Comparison of ENCODE assay signal across 17 cellular contexts in genomic region chr2:238904716-238905115, GRCh38. TPM values are rescaled to one million over a fixed set of nuclear protein-coding genes. Genes with fewer than 3 reads are reported as not detected.
DNase-seq lines count a peak whose midpoint lies in the region; FAIRE-seq and TF ChIP-seq lines count a peak whose summit lies in the region.
"Had no signal": no experiment of that assay in that cellular context is flagged by ENCODE, and none has a peak within 500 bp of the region (broad histone marks: within the 10 kb centered on the region; RNA-seq: fewer than 3 reads in every experiment).

No MANE protein-coding gene starts in this region.

- no peak for TF ChIP-seq EP300 in H1 (IDR thresholded peaks at IDR 0.05; ENCODE audit: borderline replicate concordance in 1 of 2, low read depth in 2 of 2, low read length in 2 of 2)

- TF ChIP-seq POLR2A in H1 (IDR thresholded peaks at IDR 0.05; ENCODE audit: control extremely low read depth in 1 of 2, low read depth in 2 of 2, low read length in 2 of 2): no peak

- no peaks in the 10 kb centered on the region for H3K27me3 Mint-ChIP-seq in activated CD4-positive, alpha-beta T cell treated with anti-CD3 and anti-CD28 coated beads, Interleukin-2, amount 10 ng/mL, durations not matched to agents 24 days and 14 days
- H3K27me3 Mint-ChIP-seq: B cell had no signal

- TF ChIP-seq CTCF in HEK293 (tag by site-specific recombination; IDR thresholded peaks at IDR 0.05): no peak
- no peak for TF ChIP-seq CTCF in H1 (IDR thresholded peaks at IDR 0.05; ENCODE audit: control extremely low read depth in 1 of 3, insufficient read depth in 1 of 3, low read depth in 1 of 3, low read length in 3 of 3)

- H3K4ac ChIP-seq in H1 (replicated peaks; ENCODE audit: insufficient read length, low read depth, low read length): no peak overlapping the region

- no peak overlapping the region for H3K23ac ChIP-seq in H1 (ENCODE audit: insufficient read length)

- H3K9me3 ChIP-seq in BLaER1 treated with 17β-estradiol and CSF1 and Interleukin-3, amounts not matched to agents 10 nM and 100 nM (replicated peaks in 1 of 11): no peaks in the 10 kb centered on the region
- H3K9me3 ChIP-seq in HEK293 (ENCODE audit: control insufficient read depth, insufficient read depth, low read depth, low read length) (no peaks in the 10 kb centered on the region), H1 (ENCODE audit: insufficient read depth in 2 of 2, low read depth in 1 of 2, low read length in 1 of 2) (no peaks in the 10 kb centered on the region)

- FAIRE-seq in H1 (lab: Jason Lieb, UNC): no peak
- FAIRE-seq: A204.1, GM12891, GM18507 had no signal

- peaks cover 4% of the 10 kb centered on the region for H3K9me3 Mint-ChIP-seq in activated CD4-positive, alpha-beta T cell treated with anti-CD3 and anti-CD28 coated beads, Interleukin-2, amount 10 ng/mL, durations not matched to agents 24 days and 14 days
- H3K9me3 Mint-ChIP-seq: HFFc6 had no signal

- TF ChIP-seq RAD21 in H1 (IDR thresholded peaks at IDR 0.05 in 1 of 2, conservative IDR thresholded peaks at IDR 0.05 in 1 of 2; ENCODE audit: low read depth in 2 of 2, low read length in 2 of 2): no peak

- POLR2A ChIA-PET in HEK293 (lab: Yijun Ruan, JAX): no interaction called here
- POLR2A ChIA-PET in H1 (lab: Charles Lee; ENCODE audit: partially characterized antibody): no interaction called here

- peak overlapping the region in 9 of 11 experiments; percentile 18 to 80 (median 61); a peak in 15 of 22 replicates for H3K4me2 ChIP-seq in BLaER1 treated with 17β-estradiol and CSF1 and Interleukin-3, amounts not matched to agents 10 nM and 100 nM
- no peak overlapping the region for H3K4me2 ChIP-seq in H1 (ENCODE audit: insufficient read depth in 1 of 2, low read depth in 2 of 2, low read length in 2 of 2)

- H3K36me3 Mint-ChIP-seq in activated CD4-positive, alpha-beta T cell treated with anti-CD3 and anti-CD28 coated beads, Interleukin-2, amount 10 ng/mL, durations not matched to agents 24 days and 14 days (ENCODE audit: low read depth): no peaks in the 10 kb centered on the region
- H3K36me3 Mint-ChIP-seq: CD4-positive, alpha-beta memory T cell had no signal

- H3K18ac ChIP-seq in H1 (ENCODE audit: extremely low read depth, low read length): no peak overlapping the region

- peaks cover 40% of the 10 kb centered on the region; the same call in 1 of the 2 replicates for H3K23me2 ChIP-seq in H1 (ENCODE audit: low read depth, low read length)

- H3K79me1 ChIP-seq in H1 (ENCODE audit: low read depth, low read length): no peaks in the 10 kb centered on the region

- H3K27ac Mint-ChIP-seq in activated CD4-positive, alpha-beta T cell treated with anti-CD3 and anti-CD28 coated beads, Interleukin-2, amount 10 ng/mL, durations not matched to agents 24 days and 14 days: no peak overlapping the region
- H3K27ac Mint-ChIP-seq: B cell; CD4-positive, alpha-beta memory T cell; H9; HFFc6 had no signal

- no peak overlapping the region for H2AFZ ChIP-seq in H1 (ENCODE audit: low read length)

- CTCF ChIA-PET in HEK293 (lab: Yijun Ruan, JAX) (no interaction called here), H1 (lab: Charles Lee; ENCODE audit: partially characterized antibody) (no interaction called here)

- H3K36me3 ChIP-seq in BLaER1 treated with 17β-estradiol and CSF1 and Interleukin-3, amounts not matched to agents 10 nM and 100 nM: no peaks in the 10 kb centered on the region
- H3K36me3 ChIP-seq in HEK293 (ENCODE audit: control insufficient read depth in 2 of 2, insufficient read depth in 1 of 2, low read length in 2 of 2) (no peaks in the 10 kb centered on the region; a peak in 1 of 3 replicates), H1 (ENCODE audit: control insufficient read depth in 2 of 4, insufficient read depth in 4 of 4, low read length in 3 of 4) (no peaks in the 10 kb centered on the region; a peak in 1 of 8 replicates)

- H2BK15ac ChIP-seq in H1 (ENCODE audit: low read length): no peak overlapping the region

- H2AK5ac ChIP-seq in H1 (ENCODE audit: low read depth, low read length): no peak overlapping the region

- H4K91ac ChIP-seq in H1 (replicated peaks; ENCODE audit: insufficient read length, low read length): no peak overlapping the region

- H2BK12ac ChIP-seq in H1 (ENCODE audit: low read depth, low read length): no peak overlapping the region

- H2BK20ac ChIP-seq in H1 (ENCODE audit: low read length): no peak overlapping the region

- intact Hi-C loops in activated CD4-positive, alpha-beta T cell treated with anti-CD3 and anti-CD28 coated beads, Interleukin-2, amount 10 ng/mL, durations not matched to agents 24 days and 14 days (cut with micrococcal nuclease): no loop called here

- H3K4me1 ChIP-seq in BLaER1 treated with 17β-estradiol and CSF1 and Interleukin-3, amounts not matched to agents 10 nM and 100 nM: peaks cover 0 to 43% (median 29%) of the 10 kb centered on the region in 10 experiments; a peak in 14 of 20 replicates
- H3K4me1 ChIP-seq in HEK293 (ENCODE audit: control insufficient read depth, insufficient read depth, low read length): no peaks in the 10 kb centered on the region
- H3K4me1 ChIP-seq in H1 (replicated peaks in 1 of 4; ENCODE audit: control insufficient read depth in 3 of 4, insufficient read depth in 4 of 4, low read length in 3 of 4): peaks cover 0 to 4% (median 1%) of the 10 kb centered on the region in 4 experiments; a peak in 2 of 7 replicates

- no peaks in the 10 kb centered on the region for H3K79me2 ChIP-seq in H1 (ENCODE audit: control insufficient read depth in 1 of 2, insufficient read depth in 2 of 2, low read length in 2 of 2)

- no peak overlapping the region; the same call in 1 of the 2 replicates for H2BK5ac ChIP-seq in H1 (ENCODE audit: low read depth, low read length)

- no peak overlapping the region for H3K27ac ChIP-seq in BLaER1 treated with 17β-estradiol and CSF1 and Interleukin-3, amounts not matched to agents 10 nM and 100 nM
- H3K27ac ChIP-seq in HEK293 (ENCODE audit: extremely low read depth, low read depth, low read length) (no peak overlapping the region), H1 (ENCODE audit: low read depth, low read length) (no peak overlapping the region)

- no peak overlapping the region for H3K4me3 Mint-ChIP-seq in activated CD4-positive, alpha-beta T cell treated with anti-CD3 and anti-CD28 coated beads, Interleukin-2, amount 10 ng/mL, durations not matched to agents 24 days and 14 days
- H3K4me3 Mint-ChIP-seq: B cell; CD4-positive, alpha-beta memory T cell; H9; HFFc6 had no signal

- peaks cover 0 to 12% (median 0%) of the 10 kb centered on the region in 11 experiments; a peak in 1 of 22 replicates for H3K27me3 ChIP-seq in BLaER1 treated with 17β-estradiol and CSF1 and Interleukin-3, amounts not matched to agents 10 nM and 100 nM
- H3K27me3 ChIP-seq in H1 (replicated peaks in 1 of 4; ENCODE audit: control insufficient read depth in 3 of 4, extremely low read depth in 1 of 4, insufficient read depth in 3 of 4, low read length in 3 of 4): no peaks in the 10 kb centered on the region

- 100% methylated on average over 1 to 2 of the region's 3 CpGs for WGBS in H1 (ENCODE audit: extremely low coverage in 1 of 2, insufficient coverage in 1 of 2, insufficient read length in 1 of 2, insufficient replicate concordance in 2 of 2, low coverage in 1 of 2, low lambda C conversion rate in 2 of 2, missing lambda C conversion rate in 1 of 2), 2 experiments

- H3K14ac ChIP-seq in H1 (ENCODE audit: insufficient read length): no peak overlapping the region

- peak overlapping the region; percentile 97 for H3K56ac ChIP-seq in H1 (replicated peaks; ENCODE audit: insufficient read length, low read depth, low read length)

- H4K5ac ChIP-seq in H1 (ENCODE audit: insufficient read length, low read depth, low read length): no peak overlapping the region

- H4K8ac ChIP-seq in H1 (ENCODE audit: extremely low read depth, insufficient read depth, low read length): no peak overlapping the region

- no peaks in the 10 kb centered on the region for H3K4me1 Mint-ChIP-seq in activated CD4-positive, alpha-beta T cell treated with anti-CD3 and anti-CD28 coated beads, Interleukin-2, amount 10 ng/mL, durations not matched to agents 24 days and 14 days
- H3K4me1 Mint-ChIP-seq: B cell had no signal

- H3K9ac ChIP-seq in BLaER1 treated with 17β-estradiol and CSF1 and Interleukin-3, amounts not matched to agents 10 nM and 100 nM: no peak overlapping the region
- H3K9ac ChIP-seq in H1 (replicated peaks in 1 of 4; ENCODE audit: extremely low read depth in 1 of 4, low read depth in 3 of 4, low read length in 3 of 4): no peak overlapping the region

- H3K4me3 ChIP-seq in BLaER1 treated with 17β-estradiol and CSF1 and Interleukin-3, amounts not matched to agents 10 nM and 100 nM: no peak overlapping the region
- H3K4me3 ChIP-seq in HEK293 (ENCODE audit: low read depth, low read length) (no peak overlapping the region), H1 (ENCODE audit: extremely low read depth in 1 of 4, insufficient read depth in 2 of 4, low read depth in 3 of 4, low read length in 4 of 4) (no peak overlapping the region)

- peaks cover 0 to 16% (median 0%) of the 10 kb centered on the region in 11 experiments; a peak in 2 of 22 replicates for H4K20me1 ChIP-seq in BLaER1 treated with 17β-estradiol and CSF1 and Interleukin-3, amounts not matched to agents 10 nM and 100 nM
- peaks cover 0 to 23% of the 10 kb centered on the region in 2 experiments for H4K20me1 ChIP-seq in H1 (replicated peaks in 1 of 2; ENCODE audit: control insufficient read depth in 1 of 2, insufficient read depth in 2 of 2, low read length in 2 of 2)

- no peak for DNase-seq in H1 (ENCODE audit: low read depth in 1 of 2, low spot score in 2 of 2)
- DNase-seq in A172 (ENCODE audit: low spot score): no peak
- no peak for DNase-seq in activated CD4-positive, alpha-beta T cell treated with anti-CD3 and anti-CD28 coated beads, Interleukin-2, amount 10 ng/mL, durations not matched to agents 24 days and 14 days
- no peak for DNase-seq in mesenteric fat pad (ENCODE audit: low spot score)
- DNase-seq: C1 segment of cervical spinal cord; Calu3; CD4-positive, alpha-beta memory T cell; COR-L47; GF-D8; H9; HFFc6 had no signal

- no peak overlapping the region for H2BK120ac ChIP-seq in H1 (replicated peaks; ENCODE audit: low read depth, low read length)

TF ChIP-seq in H1, 55 proteins besides CTCF, POLR2A, EP300 and RAD21 (continues in another document):
- no peak for TF ChIP-seq NRF1 (IDR thresholded peaks at IDR 0.05; ENCODE audit: low read depth, low read length)

RNA-seq across cellular contexts. Expression of gene TWIST2, which starts 56.8 kb away (rescaled TPM):
- total RNA-seq in H1 (2021; fragmentation: NEBNext Ultra II Directional; extraction: Animal tissue kit (Norgen Biotek cat#: 25700)): 2.1 and 2.6 TPM in 2 replicates
- 4.3 and 5.4 TPM in 2 replicates for polyA plus RNA-seq in H1 (2011; rRNA removed)
- 4.8 TPM for polyA plus RNA-seq in H1 (2011; cell fraction: cytosol; rRNA removed)
- polyA plus RNA-seq in H1 (2011; cell fraction: nucleus; rRNA removed): 2.7 TPM
- polyA plus RNA-seq in H1 (2012, experiment 1 of 2): 2.3 to 3.8 TPM (median 3.3 TPM) in 4 replicates
- 4.1 TPM for polyA plus RNA-seq in H1 (2012, experiment 2 of 2)
- 2.4 TPM for polyA plus RNA-seq in H1 (2013, experiment 1 of 2)
- polyA plus RNA-seq in H1 (2013, experiment 2 of 2): 2.4 TPM
- polyA minus RNA-seq in H1 (2011; rRNA and poly(A)+ RNA removed): 0.93 and 1.2 TPM in 2 replicates
- polyA minus RNA-seq in H1 (2011; cell fraction: cytosol; rRNA and poly(A)+ RNA removed): 1.9 TPM
- 7.0 TPM for polyA minus RNA-seq in H1 (2011; cell fraction: nucleus; rRNA and poly(A)+ RNA removed)
- 32.3 and 38.8 TPM in 2 replicates for total RNA-seq in A172 (2014; rRNA removed; shearing (Covaris generic))
- total RNA-seq in activated CD4-positive, alpha-beta T cell treated with anti-CD3 and anti-CD28 coated beads, Interleukin-2, amount 10 ng/mL, durations not matched to agents 24 days and 14 days: not detected in 2 replicates
- total RNA-seq in mesenteric fat pad: 73.9 TPM
- total RNA-seq: B cell; Calu3; CD4-positive, alpha-beta memory T cell had no signal
- polyA plus RNA-seq: CD4-positive, alpha-beta memory T cell had no signal

Comparison
In these comparisons a context has a peak if more than half of its experiments do, and no peak if none do; other contexts are left out.
1. H3K4me2 ChIP-seq: peak in BLaER1 treated with 17β-estradiol and CSF1 and Interleukin-3, amounts not matched to agents 10 nM and 100 nM (9 of 11); none in H1 (0 of 2).